8 cellular contexts compared by ENCODE assay signal in the genomic region with DNA sequence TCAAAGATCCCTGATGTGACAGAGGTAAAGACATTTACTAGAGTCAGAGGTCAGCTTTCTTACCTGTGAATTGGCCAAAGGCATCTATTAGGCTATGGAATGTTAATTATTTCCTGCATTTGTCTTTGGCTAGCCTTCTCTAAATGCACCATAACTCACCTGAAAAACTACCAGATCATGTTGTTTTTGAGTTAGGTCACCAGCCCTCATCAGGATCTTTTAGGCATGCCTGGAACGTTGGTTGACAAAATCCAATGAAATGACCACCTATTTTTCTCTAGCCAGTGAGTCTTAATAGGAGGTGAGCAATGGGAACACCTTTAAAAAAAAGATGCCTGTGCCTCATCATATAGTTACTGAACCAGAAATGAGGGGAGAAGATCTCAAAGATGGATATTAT. TPM values are rescaled to one million over a fixed set of nuclear protein-coding genes. Genes with fewer than 3 reads are reported as not detected.
"Had no signal": no experiment of that assay in that cellular context is flagged by ENCODE, and none has a peak within 500 bp of the region (broad histone marks: within the 10 kb centered on the region; RNA-seq: fewer than 3 reads in every experiment).

No MANE protein-coding gene starts in this region.

- H3K4me1 ChIP-seq: HAP-1 had no signal

- H3K9ac ChIP-seq: GM23248 had no signal

- H3K27ac ChIP-seq: GM23248 had no signal

- H3K9me3 ChIP-seq: HAP-1 had no signal

- H3K4me3 ChIP-seq: GM23248, HAP-1, K562 had no signal

- DNase-seq: GM23248, GOT3, H7, HFFc6, IMR-90 had no signal

- H3K36me3 ChIP-seq: HAP-1 had no signal

RNA-seq across cellular contexts. Expression of a gene that starts 46.2 kb away (rescaled TPM):
- total RNA-seq: HFFc6, HT-29, K562 had no signal
- polyA plus RNA-seq: K562 had no signal
